In the genomic region with DNA sequence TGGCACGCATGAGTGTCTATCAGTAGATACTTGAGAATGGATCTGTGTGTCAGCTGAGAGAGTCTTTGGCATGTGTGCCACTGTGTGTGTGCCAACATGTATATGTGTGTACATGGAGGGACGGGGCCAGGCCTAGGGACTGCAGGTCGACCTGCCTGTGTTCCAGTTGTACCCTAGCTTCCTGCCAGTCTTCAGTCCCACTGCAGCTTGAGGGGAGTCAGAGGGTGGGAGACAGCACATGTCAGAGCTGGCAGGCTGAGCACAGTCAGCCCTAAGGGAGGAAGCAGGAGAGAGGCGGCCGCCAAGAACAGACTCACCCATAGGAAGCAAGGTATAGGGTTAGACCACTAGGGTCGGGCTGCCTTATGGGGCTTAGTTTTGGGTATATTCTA, we compare ENCODE assay signal across 17 cellular contexts. TPM values are rescaled to one million over a fixed set of nuclear protein-coding genes. Genes with fewer than 3 reads are reported as not detected.
DNase-seq lines count a peak whose midpoint lies in the region; ATAC-seq, FAIRE-seq and TF ChIP-seq lines count a peak whose summit lies in the region.
"Had no signal": no experiment of that assay in that cellular context is flagged by ENCODE, and none has a peak within 500 bp of the region (broad histone marks: within the 10 kb centered on the region; RNA-seq: fewer than 3 reads in every experiment).

No MANE protein-coding gene starts in this region.

- TF ChIP-seq POLR2A in A549 (IDR thresholded peaks at IDR 0.05; ENCODE audit: low read length), result no peak

- peak overlapping the region; percentile 95 for H3K4me2 ChIP-seq in A549
- H3K4me2 ChIP-seq: smooth muscle cell had no signal

- 80% methylated on average over 6 of the region's 6 CpGs for WGBS in A549 (ENCODE audit: missing lambda C conversion rate)

- CTCF ChIA-PET in A549 (lab: Yijun Ruan, JAX), result interaction anchor here (4.5 to 46.2 kb wide), 3 partner anchors 9 to 22 kb away, joined by 23 to 1913 read pairs (median 1913); a partner anchor contains a TSS

- POLR2A ChIA-PET in A549 (lab: Yijun Ruan, JAX), result interaction anchor here (0.8 to 1.5 kb wide), 2 partner anchors 12 to 15 kb away, joined by 3 to 4 read pairs; a partner anchor contains a TSS

- peak overlapping the region; percentile 5 for H3K27ac Mint-ChIP-seq in HFFc6
- H3K27ac Mint-ChIP-seq in endothelial cell (ENCODE audit: unreplicated experiment), result no peak overlapping the region
- H3K27ac Mint-ChIP-seq in progenitor cell of endocrine pancreas, result peak overlapping the region; percentile 22
- H3K27ac Mint-ChIP-seq: activated naive CD4-positive, alpha-beta T cell treated with anti-CD3 and anti-CD28 coated beads, Interleukin-2, amount 50 U/mL, for 24 hours; stimulated activated naive CD8-positive, alpha-beta T cell treated with anti-CD3 and anti-CD28 coated beads, Interleukin-15, amount 100 ng/mL, for 72 hours had no signal

- H3K9me3 ChIP-seq in A549, result no peaks in the 10 kb centered on the region

- ATAC-seq in A549 (no peak), HG03378 (IDR thresholded peaks at IDR 0.05; ENCODE audit: unreplicated experiment) (no peak), HG03097 (IDR thresholded peaks at IDR 0.05; ENCODE audit: low FRiP score, unreplicated experiment) (no peak), GM19395 (IDR thresholded peaks at IDR 0.05; ENCODE audit: unreplicated experiment) (no peak)

- TF ChIP-seq CTCF in A549 (IDR thresholded peaks at IDR 0.05) (no peak), HFFc6 (IDR thresholded peaks at IDR 0.05) (no peak), endothelial cell (IDR thresholded peaks at IDR 0.05; ENCODE audit: unreplicated experiment) (no peak), progenitor cell of endocrine pancreas (IDR thresholded peaks at IDR 0.05; ENCODE audit: unreplicated experiment) (no peak)

- H3K4me3 ChIP-seq in A549, result no peak overlapping the region
- H3K4me3 ChIP-seq: smooth muscle cell had no signal

- H3K27me3 Mint-ChIP-seq in HFFc6 (ENCODE audit: insufficient read depth) (no peaks in the 10 kb centered on the region; the same call in 1 of the 2 replicates), endothelial cell (ENCODE audit: unreplicated experiment) (peaks cover 11% of the 10 kb centered on the region), progenitor cell of endocrine pancreas (no peaks in the 10 kb centered on the region)
- H3K27me3 Mint-ChIP-seq: activated naive CD4-positive, alpha-beta T cell treated with anti-CD3 and anti-CD28 coated beads, Interleukin-2, amount 50 U/mL, for 24 hours had no signal

- FAIRE-seq in A549 (lab: Jason Lieb, UNC), result no peak

- peaks cover 81% of the 10 kb centered on the region for H3K4me1 ChIP-seq in A549

- DNase-seq in A549 (ENCODE audit: low read depth in 1 of 2, low spot score in 1 of 2), result no peak
- no peak for DNase-seq in HFFc6
- no peak for DNase-seq in endothelial cell (ENCODE audit: low spot score)
- no peak for DNase-seq in progenitor cell of endocrine pancreas (ENCODE audit: low spot score, unreplicated experiment)
- DNase-seq in ureter (ENCODE audit: low spot score), result no peak
- DNase-seq: activated CD4-positive, alpha-beta T cell treated with anti-CD3 and anti-CD28 coated beads, Interleukin-2, amount 50 U/mL, for 1 hour; NCI-H345; nucleus accumbens; SHP77 treated with DMSO at 0.1 percent for 48 hours; T-helper 9 cell had no signal

- peak overlapping the region; percentile 95 to 100 for H3K27ac ChIP-seq in A549

- TF ChIP-seq RAD21 in A549 (conservative IDR thresholded peaks at IDR 0.05 in 1 of 2, IDR thresholded peaks at IDR 0.05 in 1 of 2), result no peak

- H3K4me1 Mint-ChIP-seq in HFFc6 (ENCODE audit: low read depth) (peaks cover 61% of the 10 kb centered on the region), endothelial cell (ENCODE audit: unreplicated experiment) (peaks cover 36% of the 10 kb centered on the region), progenitor cell of endocrine pancreas (ENCODE audit: low read depth) (peaks cover 20% of the 10 kb centered on the region)

- H3K4me3 Mint-ChIP-seq in HFFc6 (no peak overlapping the region; the same call in 1 of the 2 replicates), endothelial cell (ENCODE audit: unreplicated experiment) (peak overlapping the region; percentile 21), progenitor cell of endocrine pancreas (ENCODE audit: low read depth) (no peak overlapping the region)
- H3K4me3 Mint-ChIP-seq: activated naive CD4-positive, alpha-beta T cell treated with anti-CD3 and anti-CD28 coated beads, Interleukin-2, amount 50 U/mL, for 24 hours; stimulated activated naive CD8-positive, alpha-beta T cell treated with anti-CD3 and anti-CD28 coated beads, Interleukin-15, amount 100 ng/mL, for 72 hours had no signal

- H3K9me3 Mint-ChIP-seq in HFFc6, result no peaks in the 10 kb centered on the region
- H3K9me3 Mint-ChIP-seq in endothelial cell (ENCODE audit: unreplicated experiment), result no peaks in the 10 kb centered on the region
- no peaks in the 10 kb centered on the region for H3K9me3 Mint-ChIP-seq in progenitor cell of endocrine pancreas (ENCODE audit: low read depth)
- H3K9me3 Mint-ChIP-seq: activated naive CD4-positive, alpha-beta T cell treated with anti-CD3 and anti-CD28 coated beads, Interleukin-2, amount 50 U/mL, for 24 hours; stimulated activated naive CD8-positive, alpha-beta T cell treated with anti-CD3 and anti-CD28 coated beads, Interleukin-15, amount 100 ng/mL, for 72 hours had no signal

- H3K36me3 Mint-ChIP-seq in HFFc6 (ENCODE audit: low read depth) (no peaks in the 10 kb centered on the region; the same call in 1 of the 2 replicates), endothelial cell (ENCODE audit: low read depth, unreplicated experiment) (peaks cover 33% of the 10 kb centered on the region), progenitor cell of endocrine pancreas (ENCODE audit: insufficient read depth) (peaks cover 9% of the 10 kb centered on the region)
- H3K36me3 Mint-ChIP-seq: activated naive CD4-positive, alpha-beta T cell treated with anti-CD3 and anti-CD28 coated beads, Interleukin-2, amount 50 U/mL, for 24 hours had no signal

- no peak for TF ChIP-seq EP300 in A549 (IDR thresholded peaks at IDR 0.05)

RNA-seq across cellular contexts. Expression of a gene that starts 5.6 kb away (rescaled TPM):
- 23.9 and 25.8 TPM in 2 replicates for polyA plus RNA-seq in A549 (2011; rRNA removed)
- polyA plus RNA-seq in A549 (2012; cell fraction: cytosol; rRNA removed), result 75.7 and 103 TPM in 2 replicates
- 204 and 212 TPM in 2 replicates for polyA plus RNA-seq in A549 (2012; cell fraction: nucleus; rRNA removed)
- polyA plus RNA-seq in A549 (2017; fragmentation: RNase III; extraction: RNeasy Plus Mini Kit Qiagen cat#74134 plus additional on column Dnase treatment), result 31.0 to 37.1 TPM (median 36.0 TPM) in 3 replicates
- 14.6 and 17.5 TPM in 2 replicates for polyA minus RNA-seq in A549 (2011; rRNA and poly(A)+ RNA removed)
- 10 to 100 TPM in 4 of 6 experiments, 1 to 10 TPM in 2; 8.9 to 12.8 (median 10.5) TPM for total RNA-seq in HFFc6 (2021; fragmentation: NEBNext Ultra II Directional; extraction: Animal tissue kit (Norgen Biotek cat#: 25700))
- total RNA-seq in endothelial cell (ENCODE audit: unreplicated experiment), result 12.6 TPM
- 5.4 and 6.9 TPM in 2 replicates for total RNA-seq in progenitor cell of endocrine pancreas
- total RNA-seq in ureter, result 1.4 TPM

RNA-seq across cellular contexts. Expression of a gene that starts 14.5 kb away (rescaled TPM):
- polyA plus RNA-seq in A549 (2011; rRNA removed) (140 and 157 TPM in 2 replicates), A549 (2017; fragmentation: RNase III; extraction: RNeasy Plus Mini Kit Qiagen cat#74134 plus additional on column Dnase treatment) (131 to 159 TPM (median 148 TPM) in 3 replicates)
- 213 and 248 TPM in 2 replicates for polyA plus RNA-seq in A549 (2012; cell fraction: cytosol; rRNA removed)
- polyA plus RNA-seq in A549 (2012; cell fraction: nucleus; rRNA removed), result 283 and 303 TPM in 2 replicates
- polyA minus RNA-seq in A549 (2011; rRNA and poly(A)+ RNA removed), result 45.2 and 61.1 TPM in 2 replicates
- 10 to 100 TPM; 69.1 to 80.7 (median 70.9) TPM for total RNA-seq in HFFc6 (2021; fragmentation: NEBNext Ultra II Directional; extraction: Animal tissue kit (Norgen Biotek cat#: 25700))
- total RNA-seq in endothelial cell (ENCODE audit: unreplicated experiment) (92.1 TPM), progenitor cell of endocrine pancreas (19.8 and 21.1 TPM in 2 replicates), ureter (57.9 TPM)

RNA-seq across cellular contexts. Expression of a gene that starts 24.0 kb away (rescaled TPM):
- polyA plus RNA-seq in A549 (2011; rRNA removed) (19.0 and 19.6 TPM in 2 replicates), A549 (2017; fragmentation: RNase III; extraction: RNeasy Plus Mini Kit Qiagen cat#74134 plus additional on column Dnase treatment) (41.6 to 43.7 TPM (median 43.0 TPM) in 3 replicates)
- polyA plus RNA-seq in A549 (2012; cell fraction: cytosol; rRNA removed), result 56.6 and 74.8 TPM in 2 replicates
- 286 and 297 TPM in 2 replicates for polyA plus RNA-seq in A549 (2012; cell fraction: nucleus; rRNA removed)
- polyA minus RNA-seq in A549 (2011; rRNA and poly(A)+ RNA removed), result 12.8 and 14.6 TPM in 2 replicates
- 10 to 100 TPM in 1 of 6 experiments, 1 to 10 TPM in 5; 7.6 to 10.3 (median 8.8) TPM for total RNA-seq in HFFc6 (2021; fragmentation: NEBNext Ultra II Directional; extraction: Animal tissue kit (Norgen Biotek cat#: 25700))
- total RNA-seq in endothelial cell (ENCODE audit: unreplicated experiment) (18.4 TPM), progenitor cell of endocrine pancreas (39.0 and 49.1 TPM in 2 replicates), ureter (26.1 TPM)

RNA-seq across cellular contexts. Expression of a gene that starts 33.8 kb away (rescaled TPM):
- polyA plus RNA-seq in A549 (2011; rRNA removed), result 174 and 178 TPM in 2 replicates
- polyA plus RNA-seq in A549 (2012; cell fraction: cytosol; rRNA removed), result 405 and 423 TPM in 2 replicates
- 324 and 334 TPM in 2 replicates for polyA plus RNA-seq in A549 (2012; cell fraction: nucleus; rRNA removed)
- 200 to 208 TPM (median 205 TPM) in 3 replicates for polyA plus RNA-seq in A549 (2017; fragmentation: RNase III; extraction: RNeasy Plus Mini Kit Qiagen cat#74134 plus additional on column Dnase treatment)
- polyA minus RNA-seq in A549 (2011; rRNA and poly(A)+ RNA removed), result 239 and 243 TPM in 2 replicates
- total RNA-seq in HFFc6 (2021; fragmentation: NEBNext Ultra II Directional; extraction: Animal tissue kit (Norgen Biotek cat#: 25700)), result 100 to 1,000 TPM; 162 to 191 (median 180) TPM
- total RNA-seq in endothelial cell (ENCODE audit: unreplicated experiment), result 249 TPM
- 140 and 145 TPM in 2 replicates for total RNA-seq in progenitor cell of endocrine pancreas
- 124 TPM for total RNA-seq in ureter

RNA-seq across cellular contexts. Expression of a gene that starts 36.1 kb away (rescaled TPM):
- polyA plus RNA-seq in A549 (2011; rRNA removed) (not detected in 2 replicates), A549 (2017; fragmentation: RNase III; extraction: RNeasy Plus Mini Kit Qiagen cat#74134 plus additional on column Dnase treatment) (0.08 TPM in 1 of 3 replicates, not detected in the others)
- 0.06 TPM in 1 of 2 replicates, not detected in the other for polyA plus RNA-seq in A549 (2012; cell fraction: cytosol; rRNA removed)
- 0.28 TPM in 1 of 2 replicates, not detected in the other for polyA plus RNA-seq in A549 (2012; cell fraction: nucleus; rRNA removed)
- not detected in 2 replicates for polyA minus RNA-seq in A549 (2011; rRNA and poly(A)+ RNA removed)
- not detected for total RNA-seq in HFFc6 (2021; fragmentation: NEBNext Ultra II Directional; extraction: Animal tissue kit (Norgen Biotek cat#: 25700))
- total RNA-seq in endothelial cell (ENCODE audit: unreplicated experiment) (13.2 TPM), progenitor cell of endocrine pancreas (0.24 TPM in 1 of 2 replicates, not detected in the other), ureter (3.6 TPM)
- total RNA-seq: smooth muscle cell had no signal
- polyA plus RNA-seq: AG04450, smooth muscle cell had no signal
